ENCODE assay signal across 8 cellular contexts in genomic region chr17:7204828-7205461, GRCh38. TPM values are rescaled to one million over a fixed set of nuclear protein-coding genes. Genes with fewer than 3 reads are reported as not detected.
DNase-seq lines count a peak whose midpoint lies in the region; ATAC-seq and TF ChIP-seq lines count a peak whose summit lies in the region.

No MANE protein-coding gene starts in this region.

- H3K4me3 ChIP-seq in lower lobe of right lung (peak overlapping the region; percentile 54), PC-3 (ENCODE audit: low read length) (no peak overlapping the region)

- H3K79me2 ChIP-seq in PC-3 (ENCODE audit: low read length): no peaks in the 10 kb centered on the region

- H3K9me3 Mint-ChIP-seq in HFFc6: no peaks in the 10 kb centered on the region
- H3K9me3 Mint-ChIP-seq in activated CD4-positive, alpha-beta memory T cell treated with anti-CD3 and anti-CD28 coated beads, Interleukin-2, amount 10 ng/mL, durations not matched to agents 7 days and 5 days: no peaks in the 10 kb centered on the region

- H3K9ac ChIP-seq in PC-3 (ENCODE audit: low read length): no peak overlapping the region

- no peak for TF ChIP-seq CTCF in GM10248 (IDR thresholded peaks at IDR 0.05; ENCODE audit: control extremely low read depth, extremely low read depth, low read depth, missing control alignments)
- TF ChIP-seq CTCF in HFFc6 (IDR thresholded peaks at IDR 0.05): no peak
- no peak for TF ChIP-seq CTCF in lower lobe of right lung (IDR thresholded peaks at IDR 0.05)
- no peak for TF ChIP-seq CTCF in PC-3 (conservative IDR thresholded peaks at IDR 0.05; ENCODE audit: low read depth, low read length)

- peaks cover 17% of the 10 kb centered on the region; the same call in 1 of the 2 replicates for H3K36me3 Mint-ChIP-seq in HFFc6 (ENCODE audit: low read depth)
- no peaks in the 10 kb centered on the region for H3K36me3 Mint-ChIP-seq in activated CD4-positive, alpha-beta memory T cell treated with anti-CD3 and anti-CD28 coated beads, Interleukin-2, amount 10 ng/mL, durations not matched to agents 7 days and 5 days (ENCODE audit: low read depth)

- H3K9me2 ChIP-seq in PC-3 (replicated peaks; ENCODE audit: low read length): no peaks in the 10 kb centered on the region

- POLR2A ChIA-PET in GM10248 (lab: Yijun Ruan, JAX) (no interaction called here), PC-3 (lab: Charles Lee; ENCODE audit: unreplicated experiment) (no interaction called here)
- POLR2A ChIA-PET in activated CD4-positive, alpha-beta memory T cell treated with anti-CD3 and anti-CD28 coated beads, Interleukin-2, amount 10 ng/mL, durations not matched to agents 7 days and 5 days (lab: Charles Lee): no interaction called here

- no TSS peak for BruUV-seq in PC-3 (replicated peaks; lab: Mats Ljungman, UMichigan)

- ATAC-seq in lower lobe of right lung (peak; percentile 91 to 92), PC-3 (no peak)

- H3K36me3 ChIP-seq in lower lobe of right lung: peaks cover 37% of the 10 kb centered on the region
- no peaks in the 10 kb centered on the region for H3K36me3 ChIP-seq in PC-3 (ENCODE audit: low read depth, low read length)

- peak overlapping the region; percentile 76 for H3K4me3 Mint-ChIP-seq in HFFc6
- peak overlapping the region; percentile 70 for H3K4me3 Mint-ChIP-seq in activated CD4-positive, alpha-beta memory T cell treated with anti-CD3 and anti-CD28 coated beads, Interleukin-2, amount 10 ng/mL, durations not matched to agents 7 days and 5 days

- DNase-seq in GM10248 (ENCODE audit: extremely low spot score) (peak; percentile 96), HFFc6 (no peak), NCI-H2029 (lab: John Stamatoyannopoulos, UW) (peak; percentile 30), lower lobe of right lung (peak; percentile 91), PC-3 (no peak)
- peak; percentile 93 for DNase-seq in activated CD4-positive, alpha-beta memory T cell treated with anti-CD3 and anti-CD28 coated beads, Interleukin-2, amount 10 ng/mL, durations not matched to agents 7 days and 5 days
- DNase-seq in effector CD4-positive, alpha-beta T cell: peak; percentile 97
- peak; percentile 80 to 90 (median 85) for DNase-seq in stimulated activated CD4-positive, alpha-beta T cell treated with anti-CD3 and anti-CD28 coated beads, TNF-alpha, amount 100 ng/mL, for 1 hour (ENCODE audit: low read depth in 3 of 3, low spot score in 1 of 3)

- peak overlapping the region; percentile 31 for H3K27ac ChIP-seq in lower lobe of right lung
- H3K27ac ChIP-seq in PC-3 (ENCODE audit: low read length): no peak overlapping the region

- peak overlapping the region; percentile 87 for H3K27ac Mint-ChIP-seq in HFFc6
- peak overlapping the region; percentile 76 for H3K27ac Mint-ChIP-seq in activated CD4-positive, alpha-beta memory T cell treated with anti-CD3 and anti-CD28 coated beads, Interleukin-2, amount 10 ng/mL, durations not matched to agents 7 days and 5 days

- H4K20me1 ChIP-seq in PC-3 (ENCODE audit: low read length): no peaks in the 10 kb centered on the region

- CTCF ChIA-PET in GM10248 (lab: Yijun Ruan, JAX): no interaction called here
- CTCF ChIA-PET in activated CD4-positive, alpha-beta memory T cell treated with anti-CD3 and anti-CD28 coated beads, Interleukin-2, amount 10 ng/mL, durations not matched to agents 7 days and 5 days (lab: Charles Lee): interaction anchor here (1.1 kb wide), 1 partner anchor 16 kb away, joined by 3 read pairs; no protein-coding TSS in a partner anchor
- CTCF ChIA-PET in PC-3 (lab: Charles Lee): no interaction called here

- intact Hi-C loops in lower lobe of right lung (cut with DNase I) (no loop called here), PC-3 (cut with micrococcal nuclease) (no loop called here)

- H3F3A ChIP-seq in PC-3 (ENCODE audit: low read length, unreplicated experiment): no peaks in the 10 kb centered on the region

- H3K27me3 ChIP-seq in lower lobe of right lung (ENCODE audit: low read depth): no peaks in the 10 kb centered on the region
- H3K27me3 ChIP-seq in PC-3 (ENCODE audit: low read length): no peaks in the 10 kb centered on the region

- no peak overlapping the region for H2AFZ ChIP-seq in PC-3 (ENCODE audit: low read length)

- H3K27me3 Mint-ChIP-seq in HFFc6 (ENCODE audit: insufficient read depth): peaks cover 3% of the 10 kb centered on the region; the same call in 1 of the 2 replicates
- H3K27me3 Mint-ChIP-seq in activated CD4-positive, alpha-beta memory T cell treated with anti-CD3 and anti-CD28 coated beads, Interleukin-2, amount 10 ng/mL, durations not matched to agents 7 days and 5 days: peaks cover 6% of the 10 kb centered on the region

- H3K9me3 ChIP-seq in lower lobe of right lung (no peaks in the 10 kb centered on the region), PC-3 (ENCODE audit: low read length) (no peaks in the 10 kb centered on the region)

- no peak overlapping the region for H3K4me2 ChIP-seq in PC-3 (ENCODE audit: low read length)

- peaks cover 4% of the 10 kb centered on the region for H3K4me1 ChIP-seq in lower lobe of right lung
- H3K4me1 ChIP-seq in PC-3 (ENCODE audit: insufficient read depth, low read length): no peaks in the 10 kb centered on the region

- H3K4me1 Mint-ChIP-seq in HFFc6 (ENCODE audit: low read depth): peaks cover 25% of the 10 kb centered on the region
- H3K4me1 Mint-ChIP-seq in activated CD4-positive, alpha-beta memory T cell treated with anti-CD3 and anti-CD28 coated beads, Interleukin-2, amount 10 ng/mL, durations not matched to agents 7 days and 5 days: peaks cover 32% of the 10 kb centered on the region

RNA-seq across cellular contexts. Expression of gene DLG4, which starts 14.7 kb away (rescaled TPM):
- 10 to 100 TPM; 27.8 to 34.3 (median 28.1) TPM for total RNA-seq in HFFc6 (2021; fragmentation: NEBNext Ultra II Directional; extraction: Animal tissue kit (Norgen Biotek cat#: 25700))
- 1 to 10 TPM; 5.2 to 5.3 TPM for total RNA-seq in activated CD4-positive, alpha-beta memory T cell treated with anti-CD3 and anti-CD28 coated beads, Interleukin-2, amount 10 ng/mL, durations not matched to agents 7 days and 5 days
- total RNA-seq in lower lobe of right lung: 29.3 TPM
- total RNA-seq in PC-3 (2014; rRNA removed): 6.5 and 12.8 TPM in 2 replicates

RNA-seq across cellular contexts. Expression of gene ACADVL, which starts 14.8 kb away (rescaled TPM):
- total RNA-seq in HFFc6 (2021; fragmentation: NEBNext Ultra II Directional; extraction: Animal tissue kit (Norgen Biotek cat#: 25700)): 100 to 1,000 TPM; 378 to 463 (median 405) TPM
- total RNA-seq in activated CD4-positive, alpha-beta memory T cell treated with anti-CD3 and anti-CD28 coated beads, Interleukin-2, amount 10 ng/mL, durations not matched to agents 7 days and 5 days: 100 to 1,000 TPM; 364 to 370 TPM
- 576 TPM for total RNA-seq in lower lobe of right lung
- total RNA-seq in PC-3 (2014; rRNA removed): 558 and 646 TPM in 2 replicates

RNA-seq across cellular contexts. Expression of gene ASGR1, which starts 25.8 kb away (rescaled TPM):
- 1 to 10 TPM in 2 of 6 experiments, under 1 TPM in 4; 0.71 to 1.4 (median 0.83) TPM for total RNA-seq in HFFc6 (2021; fragmentation: NEBNext Ultra II Directional; extraction: Animal tissue kit (Norgen Biotek cat#: 25700))
- under 1 TPM; 0.60 to 0.73 TPM for total RNA-seq in activated CD4-positive, alpha-beta memory T cell treated with anti-CD3 and anti-CD28 coated beads, Interleukin-2, amount 10 ng/mL, durations not matched to agents 7 days and 5 days
- total RNA-seq in lower lobe of right lung (5.1 TPM), PC-3 (2014; rRNA removed) (0.95 and 2.2 TPM in 2 replicates)

RNA-seq across cellular contexts. Expression of gene DVL2, which starts 29.4 kb away (rescaled TPM):
- total RNA-seq in HFFc6 (2021; fragmentation: NEBNext Ultra II Directional; extraction: Animal tissue kit (Norgen Biotek cat#: 25700)): 10 to 100 TPM; 24.9 to 29.1 (median 27.0) TPM
- total RNA-seq in activated CD4-positive, alpha-beta memory T cell treated with anti-CD3 and anti-CD28 coated beads, Interleukin-2, amount 10 ng/mL, durations not matched to agents 7 days and 5 days: 10 to 100 TPM; 47.2 to 49.1 TPM
- total RNA-seq in lower lobe of right lung (46.4 TPM), PC-3 (2014; rRNA removed) (36.9 and 65.7 TPM in 2 replicates)

RNA-seq across cellular contexts. Expression of gene PHF23, which starts 34.3 kb away (rescaled TPM):
- 10 to 100 TPM; 57.0 to 75.0 (median 68.2) TPM for total RNA-seq in HFFc6 (2021; fragmentation: NEBNext Ultra II Directional; extraction: Animal tissue kit (Norgen Biotek cat#: 25700))
- total RNA-seq in activated CD4-positive, alpha-beta memory T cell treated with anti-CD3 and anti-CD28 coated beads, Interleukin-2, amount 10 ng/mL, durations not matched to agents 7 days and 5 days: 10 to 100 TPM; 45.9 to 53.1 TPM
- total RNA-seq in lower lobe of right lung: 33.9 TPM
- total RNA-seq in PC-3 (2014; rRNA removed): 20.8 and 32.7 TPM in 2 replicates

Comparison
In these comparisons a context has a peak if more than half of its experiments do, and no peak if none do; other contexts are left out.
1. DNase-seq: peak in GM10248 (single experiment), NCI-H2029 (single experiment), activated CD4-positive, alpha-beta memory T cell treated with anti-CD3 and anti-CD28 coated beads, Interleukin-2, amount 10 ng/mL, durations not matched to agents 7 days and 5 days (single experiment), effector CD4-positive, alpha-beta T cell (single experiment), lower lobe of right lung (single experiment) and stimulated activated CD4-positive, alpha-beta T cell treated with anti-CD3 and anti-CD28 coated beads, TNF-alpha, amount 100 ng/mL, for 1 hour (3 of 3); none in HFFc6 (single experiment) and PC-3 (single experiment).